In the genomic region with DNA sequence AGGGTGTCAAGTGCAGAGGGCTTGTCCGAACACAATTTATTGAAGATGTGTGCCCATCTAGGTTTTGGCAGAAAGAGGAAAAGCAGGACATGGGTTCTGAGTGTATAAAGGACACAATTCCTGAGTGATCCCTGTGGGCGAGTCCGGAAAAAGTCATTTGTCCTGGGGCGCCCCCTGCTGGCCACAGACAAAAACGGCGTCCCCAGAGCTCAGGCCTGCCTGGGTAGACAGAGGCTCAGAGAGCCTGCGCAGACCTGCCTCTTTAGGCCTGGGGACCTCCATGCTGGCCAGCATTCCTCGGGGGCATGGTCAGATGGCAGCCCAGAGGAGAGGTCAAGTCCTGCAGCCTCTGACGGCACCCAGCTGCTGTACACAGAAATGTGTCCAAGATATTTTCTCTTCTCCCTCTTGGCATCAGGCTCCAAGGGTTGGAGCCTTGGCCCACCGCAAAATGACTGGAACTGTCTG, we compare ENCODE assay signal across 8 cellular contexts.
DNase-seq lines count a peak whose midpoint lies in the region; ATAC-seq, FAIRE-seq and TF ChIP-seq lines count a peak whose summit lies in the region.

No MANE protein-coding gene starts in this region.

- BruUV-seq in HepG2 (replicated peaks; lab: Mats Ljungman, UMichigan), result no TSS peak

- no peak overlapping the region for H3K4me3 ChIP-seq in colonic mucosa
- no peak overlapping the region for H3K4me3 ChIP-seq in HepG2 (replicated peaks in 1 of 3; ENCODE audit: insufficient read depth in 1 of 3, low read depth in 2 of 3, low read length in 3 of 3)

- H3K9ac ChIP-seq in colonic mucosa (ENCODE audit: low read depth in 2 of 2, low read length in 2 of 2) (no peak overlapping the region), HepG2 (ENCODE audit: insufficient read depth, low read depth, low read length) (no peak overlapping the region)

- TF ChIP-seq EP300 in HepG2 (IDR thresholded peaks at IDR 0.05; ENCODE audit: low read depth in 2 of 2, low read length in 2 of 2) (no peak), HepG2 (CRISPR knock-in tag; IDR thresholded peaks at IDR 0.05; ENCODE audit: borderline replicate concordance) (no peak)

- TF ChIP-seq RAD21 in HepG2 (CRISPR knock-in tag; IDR thresholded peaks at IDR 0.05), result peak; percentile 89

- no peak overlapping the region for H3K4me3 Mint-ChIP-seq in CD14-positive monocyte

- no peak overlapping the region for H3K27ac ChIP-seq in colonic mucosa
- H3K27ac ChIP-seq in HepG2 (ENCODE audit: extremely low read length, insufficient read depth, low read length), result no peak overlapping the region

- H3K4me1 Mint-ChIP-seq in CD14-positive monocyte, result peaks cover 20% of the 10 kb centered on the region

- 50% methylated on average over 2 of the region's 10 CpGs for WGBS in HepG2 (ENCODE audit: low lambda C conversion rate)

- H3K9me3 Mint-ChIP-seq in CD14-positive monocyte, result no peaks in the 10 kb centered on the region

- TF ChIP-seq CTCF in CD14-positive monocyte (IDR thresholded peaks at IDR 0.05) (peak; percentile 98), colonic mucosa (IDR thresholded peaks at IDR 0.05) (peak; percentile 94), HepG2 (CRISPR knock-in tag; IDR thresholded peaks at IDR 0.05) (peak; percentile 92)

- POLR2A ChIA-PET in HepG2 (lab: Yijun Ruan, JAX), result no interaction called here

- TF ChIP-seq POLR2A in HepG2 (IDR thresholded peaks at IDR 0.05; ENCODE audit: insufficient read depth in 1 of 2, low read depth in 2 of 2, low read length in 2 of 2), result no peak

- no peak for DNase-seq in CD14-positive monocyte (ENCODE audit: low spot score)
- DNase-seq in H4 (ENCODE audit: low spot score), result peak; percentile 39
- peak; percentile 28 for DNase-seq in NCI-H2227 treated with DMSO at 0.1 percent for 48 hours (lab: John Stamatoyannopoulos, UW)
- peak; percentile 79 for DNase-seq in activated CD4-positive, alpha-beta T cell treated with anti-CD3 and anti-CD28 coated beads for 48 hours
- peak; percentile 82 for DNase-seq in colonic mucosa
- peak; percentile 43 for DNase-seq in HepG2 (ENCODE audit: low spot score)
- peak; percentile 55 to 67 (median 60) for DNase-seq in stimulated activated CD4-positive, alpha-beta T cell treated with anti-CD3 and anti-CD28 coated beads, TNF-alpha, amount 100 ng/mL, for 24 hours (ENCODE audit: low read depth in 3 of 3)

- ATAC-seq in HepG2 (peak; percentile 91), HG03457 (IDR thresholded peaks at IDR 0.05; ENCODE audit: unreplicated experiment) (no peak)

- peaks cover 0 to 2% of the 10 kb centered on the region in 2 donors for H3K36me3 Mint-ChIP-seq in CD14-positive monocyte

- no peak overlapping the region for H2AFZ ChIP-seq in HepG2 (ENCODE audit: low read length)

- CTCF ChIA-PET in HepG2 (lab: Yijun Ruan, JAX; ENCODE audit: low intra/inter-chr PET ratio, low total read pairs), result interaction anchor here (0.6 to 3.6 kb wide), 3 partner anchors 90 to 127 kb away, joined by 3 to 47 read pairs (median 4); no protein-coding TSS in a partner anchor

- peaks cover 3 to 10% (median 3%) of the 10 kb centered on the region in 3 donors for H3K27me3 Mint-ChIP-seq in CD14-positive monocyte (ENCODE audit: low read depth in 3 of 3)

- H3K4me1 ChIP-seq in colonic mucosa (no peaks in the 10 kb centered on the region), HepG2 (ENCODE audit: insufficient read depth, low read length) (no peaks in the 10 kb centered on the region)

- no peak for FAIRE-seq in HepG2 (lab: Jason Lieb, UNC)

- H3K9me3 ChIP-seq in colonic mucosa (no peaks in the 10 kb centered on the region), HepG2 (ENCODE audit: low read length) (no peaks in the 10 kb centered on the region)

- H3K79me2 ChIP-seq in HepG2 (ENCODE audit: insufficient read depth, low read length), result no peaks in the 10 kb centered on the region

- intact Hi-C loops in CD14-positive monocyte (cut with micrococcal nuclease) (loop anchor here (1.0 to 2.0 kb wide), 2 partner anchors 115 to 117 kb away; no protein-coding TSS in a partner anchor), colonic mucosa (cut with DNase I) (loop anchor here (1.0 kb wide), 1 partner anchor 114 kb away; no protein-coding TSS in a partner anchor), HepG2 (cut with micrococcal nuclease; ENCODE audit: unreplicated experiment) (loop anchor here (1.0 kb wide), 1 partner anchor 115 kb away; no protein-coding TSS in a partner anchor)

- H3K27ac Mint-ChIP-seq in CD14-positive monocyte, result no peak overlapping the region

- H3K4me2 ChIP-seq in HepG2 (ENCODE audit: low read depth, low read length), result no peak overlapping the region

- H3K27me3 ChIP-seq in colonic mucosa, result no peaks in the 10 kb centered on the region
- peaks cover 4 to 34% of the 10 kb centered on the region in 2 experiments; a peak in 3 of 5 replicates for H3K27me3 ChIP-seq in HepG2 (ENCODE audit: control insufficient read depth in 1 of 2, insufficient read depth in 2 of 2, low read length in 2 of 2)

- in situ Hi-C loops in HepG2 (cut with HindIII; ENCODE audit: extremely low pct_ligation_motif_present, low pct_unique_long_range_greater_than_20kb), result loop anchor here (5.0 kb wide), 1 partner anchor 116 kb away; no protein-coding TSS in a partner anchor

- H3K36me3 ChIP-seq in colonic mucosa (no peaks in the 10 kb centered on the region), HepG2 (replicated peaks in 1 of 2; ENCODE audit: control insufficient read depth in 1 of 2, insufficient read depth in 2 of 2, low read length in 2 of 2) (no peaks in the 10 kb centered on the region)

- H4K20me1 ChIP-seq in HepG2 (ENCODE audit: insufficient read depth, low read length), result no peaks in the 10 kb centered on the region

TF ChIP-seq in HepG2, 621 proteins besides CTCF, POLR2A, EP300 and RAD21 (continues in another document):
- TF ChIP-seq KDM2A (CRISPR knock-in tag; IDR thresholded peaks at IDR 0.05; ENCODE audit: borderline replicate concordance, low read depth) (peak; percentile 42; the same call in 1 of the 2 replicates), STAG1 (CRISPR knock-in tag; IDR thresholded peaks at IDR 0.05) (peak; percentile 89), ZIK1 (CRISPR knock-in tag; IDR thresholded peaks at IDR 0.05; ENCODE audit: borderline replicate concordance, low read depth) (no peak), KAT8 (CRISPR knock-in tag; IDR thresholded peaks at IDR 0.05) (peak; percentile 20; the same call in 1 of the 2 replicates), XRCC5 (optimal IDR thresholded peaks at IDR 0.05; ENCODE audit: low read length) (peak; percentile 48), HOXA7 (CRISPR knock-in tag; IDR thresholded peaks at IDR 0.05) (no peak), ZNF687 (CRISPR knock-in tag; IDR thresholded peaks at IDR 0.05) (peak; percentile 27; the same call in 1 of the 2 replicates), MIXL1 (CRISPR knock-in tag; IDR thresholded peaks at IDR 0.05) (no peak), FOXK2 (IDR thresholded peaks at IDR 0.05) (no peak), ZBTB7A (CRISPR knock-in tag; IDR thresholded peaks at IDR 0.05) (no peak), ZNF350 (CRISPR knock-in tag; IDR thresholded peaks at IDR 0.05; ENCODE audit: borderline replicate concordance, low read depth) (0 out of 2 replicates have a peak, but pooled peaks have one; percentile 31), BRCA1 (CRISPR knock-in tag; IDR thresholded peaks at IDR 0.05) (no peak), SMC3 (IDR thresholded peaks at IDR 0.05; ENCODE audit: low read length) (peak; percentile 85), ZMYM2 (CRISPR knock-in tag; IDR thresholded peaks at IDR 0.05) (no peak)
- TF ChIP-seq, protein P1, sequence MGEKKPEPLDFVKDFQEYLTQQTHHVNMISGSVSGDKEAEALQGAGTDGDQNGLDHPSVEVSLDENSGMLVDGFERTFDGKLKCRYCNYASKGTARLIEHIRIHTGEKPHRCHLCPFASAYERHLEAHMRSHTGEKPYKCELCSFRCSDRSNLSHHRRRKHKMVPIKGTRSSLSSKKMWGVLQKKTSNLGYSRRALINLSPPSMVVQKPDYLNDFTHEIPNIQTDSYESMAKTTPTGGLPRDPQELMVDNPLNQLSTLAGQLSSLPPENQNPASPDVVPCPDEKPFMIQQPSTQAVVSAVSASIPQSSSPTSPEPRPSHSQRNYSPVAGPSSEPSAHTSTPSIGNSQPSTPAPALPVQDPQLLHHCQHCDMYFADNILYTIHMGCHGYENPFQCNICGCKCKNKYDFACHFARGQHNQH (CRISPR knock-in tag; IDR thresholded peaks at IDR 0.05), result no peak
